Comparison of ENCODE assay signal across 20 cellular contexts in the genomic region with DNA sequence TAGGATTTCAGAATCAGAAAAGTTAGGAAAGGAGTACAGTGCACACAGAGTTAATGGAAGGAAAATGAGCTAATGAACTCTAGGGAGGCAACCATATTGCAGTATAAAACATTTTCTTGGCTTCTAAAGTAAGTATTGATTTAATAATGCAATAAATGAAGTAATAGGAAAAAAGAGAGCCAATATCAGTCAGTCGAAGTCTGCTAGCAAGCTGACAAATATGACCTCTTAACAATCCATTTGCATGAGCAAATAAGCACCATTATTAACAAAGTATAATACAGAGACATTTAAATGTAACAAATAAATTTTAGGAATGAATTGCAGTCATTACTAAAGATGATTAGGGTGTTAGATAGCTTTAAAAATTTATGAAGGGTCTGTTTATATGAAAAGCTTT.
"Had no signal": no experiment of that assay in that cellular context is flagged by ENCODE, and none has a peak within 500 bp of the region (broad histone marks: within the 10 kb centered on the region; RNA-seq: fewer than 3 reads in every experiment).

No MANE protein-coding gene starts in this region.

- H3K27ac ChIP-seq: colonic mucosa, esophagus squamous epithelium, foreskin keratinocyte, parathyroid adenoma, prostate gland, right lobe of liver, spleen, thoracic aorta had no signal

- ATAC-seq: foreskin keratinocyte; left colon; natural killer cell treated with Interleukin-12 subunit alpha and Interleukin-12 subunit beta and Interleukin-15 and Interleukin-18, amount 100 ng/mL, for 72 hours; right lobe of liver; stimulated activated memory B cell treated with anti-CD40 and anti-IgM and Interleukin-4, amounts not matched to agents 10 μg/mL and 1 μg/mL and 100 μg/mL, for 72 hours had no signal

- H3K36me3 ChIP-seq: colonic mucosa, esophagus squamous epithelium, prostate gland, right lobe of liver, spleen, thoracic aorta, transverse colon had no signal

- H3K4me3 ChIP-seq: colonic mucosa, esophagus squamous epithelium, prostate gland, right lobe of liver, spleen, thoracic aorta, transverse colon had no signal

- H3K9me3 Mint-ChIP-seq: stimulated activated memory B cell treated with anti-CD40 and anti-IgM and Interleukin-4, amounts not matched to agents 10 μg/mL and 1 μg/mL and 100 μg/mL, for 72 hours; stimulated activated naive CD8-positive, alpha-beta T cell treated with anti-CD3 and anti-CD28 coated beads, Interleukin-15, Interleukin-2, amounts not matched to agents 100 ng/mL and 50 ng/mL, for 24 hours had no signal

- H3K27me3 ChIP-seq: colonic mucosa, esophagus squamous epithelium, foreskin keratinocyte, right lobe of liver, spleen, transverse colon had no signal

- H3K4me1 ChIP-seq: colonic mucosa, esophagus squamous epithelium, foreskin keratinocyte, parathyroid adenoma, prostate gland, right lobe of liver, spleen had no signal

- H3K9ac ChIP-seq: parathyroid adenoma had no signal

- H3K4me1 Mint-ChIP-seq: stimulated activated memory B cell treated with anti-CD40 and anti-IgM and Interleukin-4, amounts not matched to agents 10 μg/mL and 1 μg/mL and 100 μg/mL, for 72 hours had no signal

- H3K27me3 Mint-ChIP-seq: natural killer cell treated with Interleukin-12 subunit alpha and Interleukin-12 subunit beta and Interleukin-15 and Interleukin-18, amount 100 ng/mL, for 72 hours; stimulated activated memory B cell treated with anti-CD40 and anti-IgM and Interleukin-4, amounts not matched to agents 10 μg/mL and 1 μg/mL and 100 μg/mL, for 72 hours; stimulated activated naive CD8-positive, alpha-beta T cell treated with anti-CD3 and anti-CD28 coated beads, Interleukin-15, Interleukin-2, amounts not matched to agents 100 ng/mL and 50 ng/mL, for 24 hours had no signal

- H3K27ac Mint-ChIP-seq: natural killer cell treated with Interleukin-12 subunit alpha and Interleukin-12 subunit beta and Interleukin-15 and Interleukin-18, amount 100 ng/mL, for 72 hours; stimulated activated memory B cell treated with anti-CD40 and anti-IgM and Interleukin-4, amounts not matched to agents 10 μg/mL and 1 μg/mL and 100 μg/mL, for 72 hours; stimulated activated naive CD8-positive, alpha-beta T cell treated with anti-CD3 and anti-CD28 coated beads, Interleukin-15, Interleukin-2, amounts not matched to agents 100 ng/mL and 50 ng/mL, for 24 hours had no signal

- H3K9me3 ChIP-seq: colonic mucosa, esophagus squamous epithelium, prostate gland, right lobe of liver, transverse colon had no signal

- H2AFZ ChIP-seq: parathyroid adenoma had no signal

- DNase-seq: colonic mucosa; dermis blood vessel endothelial cell; esophagus squamous epithelium; foreskin keratinocyte; kidney; left colon; mammary epithelial cell; retina; right lobe of liver; spleen; stimulated activated CD4-positive, alpha-beta T cell treated with anti-CD3 and anti-CD28 coated beads, Interleukin-15, amount 100 ng/mL, for 24 hours; stimulated activated CD4-positive, alpha-beta T cell treated with anti-CD3 and anti-CD28 coated beads, Interleukin-1b, Interleukin-23, amount 100 ng/mL, for 48 hours; stimulated activated CD4-positive, alpha-beta T cell treated with anti-CD3 and anti-CD28 coated beads, Interleukin-4, amount 100 ng/mL, for 24 hours; transverse colon had no signal

- H3K79me2 ChIP-seq: parathyroid adenoma had no signal

- H3K4me3 Mint-ChIP-seq: natural killer cell treated with Interleukin-12 subunit alpha and Interleukin-12 subunit beta and Interleukin-15 and Interleukin-18, amount 100 ng/mL, for 72 hours; stimulated activated memory B cell treated with anti-CD40 and anti-IgM and Interleukin-4, amounts not matched to agents 10 μg/mL and 1 μg/mL and 100 μg/mL, for 72 hours; stimulated activated naive CD8-positive, alpha-beta T cell treated with anti-CD3 and anti-CD28 coated beads, Interleukin-15, Interleukin-2, amounts not matched to agents 100 ng/mL and 50 ng/mL, for 24 hours had no signal

- H3K36me3 Mint-ChIP-seq: natural killer cell treated with Interleukin-12 subunit alpha and Interleukin-12 subunit beta and Interleukin-15 and Interleukin-18, amount 100 ng/mL, for 72 hours; stimulated activated memory B cell treated with anti-CD40 and anti-IgM and Interleukin-4, amounts not matched to agents 10 μg/mL and 1 μg/mL and 100 μg/mL, for 72 hours had no signal
